Comparison of ENCODE assay signal across 14 cellular contexts in the genomic region with DNA sequence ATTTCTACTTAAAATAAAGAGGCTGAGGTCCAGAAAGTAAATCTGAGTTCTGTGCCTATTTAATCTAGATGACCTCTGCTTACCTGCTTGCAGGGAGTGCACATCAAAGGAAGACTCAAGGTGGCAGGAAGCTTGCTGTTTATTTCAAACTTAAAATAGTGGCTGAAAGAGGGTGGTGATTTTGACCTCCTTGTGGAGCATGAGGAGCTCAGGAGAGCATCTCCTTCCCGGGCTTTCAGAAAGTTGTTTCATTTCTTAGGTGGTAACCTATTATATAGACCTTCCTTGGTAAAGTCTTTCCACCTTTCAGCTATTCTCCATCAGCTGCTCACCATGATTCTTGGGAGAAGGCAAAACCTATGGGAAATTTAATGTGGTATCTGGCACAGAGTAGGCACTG. TPM values are rescaled to one million over a fixed set of nuclear protein-coding genes. Genes with fewer than 3 reads are reported as not detected.
DNase-seq lines count a peak whose midpoint lies in the region; ATAC-seq and TF ChIP-seq lines count a peak whose summit lies in the region.
"Had no signal": no experiment of that assay in that cellular context is flagged by ENCODE, and none has a peak within 500 bp of the region (broad histone marks: within the 10 kb centered on the region; RNA-seq: fewer than 3 reads in every experiment).

No MANE protein-coding gene starts in this region.

- ATAC-seq in HG02943 (IDR thresholded peaks at IDR 0.05; ENCODE audit: low read depth, unreplicated experiment) (peak; percentile 1), natural killer cell (no peak), HG03175 (IDR thresholded peaks at IDR 0.05; ENCODE audit: unreplicated experiment) (no peak)
- peak; percentile 13 for ATAC-seq in activated CD8-positive, alpha-beta T cell treated with anti-CD3 and anti-CD28 coated beads, Interleukin-2, amount 10 ng/mL, durations not matched to agents 7 days and 5 days

- intact Hi-C loops in natural killer cell (cut with micrococcal nuclease): no loop called here

- H3K27me3 Mint-ChIP-seq in T-helper 2 cell treated with Interferon-gamma antibody and Interleukin-4, amounts not matched to agents 5 μg/mL and 100 μg/mL, for 36 hours (ENCODE audit: low read depth): no peaks in the 10 kb centered on the region
- no peaks in the 10 kb centered on the region for H3K27me3 Mint-ChIP-seq in activated CD8-positive, alpha-beta T cell treated with anti-CD3 and anti-CD28 coated beads, Interleukin-2, amount 10 ng/mL, durations not matched to agents 7 days and 5 days (ENCODE audit: low read depth)
- H3K27me3 Mint-ChIP-seq in natural killer cell (ENCODE audit: low read depth in 2 of 2): no peaks in the 10 kb centered on the region
- H3K27me3 Mint-ChIP-seq: brain had no signal

- H3K4me1 ChIP-seq in tibial nerve: peaks cover 0 to 13% (median 7%) of the 10 kb centered on the region in 4 donors
- H3K4me1 ChIP-seq: esophagus muscularis mucosa, testis had no signal

- H3K27ac Mint-ChIP-seq in T-helper 2 cell treated with Interferon-gamma antibody and Interleukin-4, amounts not matched to agents 5 μg/mL and 100 μg/mL, for 36 hours: peak overlapping the region; percentile 88
- peak overlapping the region; percentile 83 for H3K27ac Mint-ChIP-seq in activated CD8-positive, alpha-beta T cell treated with anti-CD3 and anti-CD28 coated beads, Interleukin-2, amount 10 ng/mL, durations not matched to agents 7 days and 5 days
- peak overlapping the region; percentile 39 to 50 for H3K27ac Mint-ChIP-seq in natural killer cell
- H3K27ac Mint-ChIP-seq: brain had no signal

- no peak overlapping the region for H3K4me3 ChIP-seq in tibial nerve
- H3K4me3 ChIP-seq: esophagus muscularis mucosa, testis had no signal

- no peak for DNase-seq in T-helper 2 cell treated with Interferon-gamma antibody and Interleukin-4, amounts not matched to agents 5 μg/mL and 100 μg/mL, for 36 hours (ENCODE audit: low spot score)
- no peak for DNase-seq in T-helper 2 cell
- DNase-seq in activated CD8-positive, alpha-beta T cell treated with anti-CD3 and anti-CD28 coated beads, Interleukin-2, amount 10 ng/mL, durations not matched to agents 7 days and 5 days: no peak
- DNase-seq in natural killer cell: no peak
- no peak for DNase-seq in tibial nerve (ENCODE audit: low spot score in 2 of 2)
- DNase-seq in HPDE6-E6E7 (ENCODE audit: extremely low spot score): no peak
- DNase-seq: 8988T; NCI-H1694; NK-92 treated with Interleukin-12 subunit alpha and Interleukin-12 subunit beta, amount 100 ng/mL, for 24 hours had no signal

- 83 to 90% methylated on average over 1 of the region's 1 CpG for WGBS in tibial nerve, 2 donors

- TF ChIP-seq CTCF in natural killer cell (IDR thresholded peaks at IDR 0.05): no peak
- TF ChIP-seq CTCF in tibial nerve (IDR thresholded peaks at IDR 0.05): no peak

- no peak for TF ChIP-seq POLR2A in tibial nerve (IDR thresholded peaks at IDR 0.05)

- peak overlapping the region; percentile 84 for H3K4me3 Mint-ChIP-seq in T-helper 2 cell treated with Interferon-gamma antibody and Interleukin-4, amounts not matched to agents 5 μg/mL and 100 μg/mL, for 36 hours
- H3K4me3 Mint-ChIP-seq in activated CD8-positive, alpha-beta T cell treated with anti-CD3 and anti-CD28 coated beads, Interleukin-2, amount 10 ng/mL, durations not matched to agents 7 days and 5 days: peak overlapping the region; percentile 76
- no peak overlapping the region for H3K4me3 Mint-ChIP-seq in natural killer cell
- H3K4me3 Mint-ChIP-seq: brain had no signal

- no peaks in the 10 kb centered on the region for H3K27me3 ChIP-seq in tibial nerve
- H3K27me3 ChIP-seq: esophagus muscularis mucosa, testis had no signal

- H3K27ac ChIP-seq in tibial nerve: peak overlapping the region in 1 of 4 donors; percentile 35
- H3K27ac ChIP-seq: esophagus muscularis mucosa, testis had no signal

- TF ChIP-seq EP300 in tibial nerve (IDR thresholded peaks at IDR 0.05): no peak

- CTCF ChIA-PET in activated CD8-positive, alpha-beta T cell treated with anti-CD3 and anti-CD28 coated beads, Interleukin-2, amount 10 ng/mL, durations not matched to agents 7 days and 5 days (lab: Charles Lee): interaction anchor here (0.7 to 3.0 kb wide), 6 partner anchors 18 to 387 kb away, joined by 3 to 25 read pairs (median 4); a partner anchor contains a TSS

- H3K36me3 Mint-ChIP-seq in T-helper 2 cell treated with Interferon-gamma antibody and Interleukin-4, amounts not matched to agents 5 μg/mL and 100 μg/mL, for 36 hours (ENCODE audit: low read depth): peaks cover 5% of the 10 kb centered on the region
- peaks cover 7% of the 10 kb centered on the region for H3K36me3 Mint-ChIP-seq in activated CD8-positive, alpha-beta T cell treated with anti-CD3 and anti-CD28 coated beads, Interleukin-2, amount 10 ng/mL, durations not matched to agents 7 days and 5 days (ENCODE audit: low read depth)
- H3K36me3 Mint-ChIP-seq in natural killer cell: no peaks in the 10 kb centered on the region
- H3K36me3 Mint-ChIP-seq: brain had no signal

- H3K9me3 ChIP-seq in tibial nerve: no peaks in the 10 kb centered on the region
- H3K9me3 ChIP-seq: esophagus muscularis mucosa, testis had no signal

- no peaks in the 10 kb centered on the region for H3K9me3 Mint-ChIP-seq in T-helper 2 cell treated with Interferon-gamma antibody and Interleukin-4, amounts not matched to agents 5 μg/mL and 100 μg/mL, for 36 hours
- H3K9me3 Mint-ChIP-seq in activated CD8-positive, alpha-beta T cell treated with anti-CD3 and anti-CD28 coated beads, Interleukin-2, amount 10 ng/mL, durations not matched to agents 7 days and 5 days (ENCODE audit: insufficient read depth): no peaks in the 10 kb centered on the region
- H3K9me3 Mint-ChIP-seq in natural killer cell: no peaks in the 10 kb centered on the region

- H3K36me3 ChIP-seq in tibial nerve: no peaks in the 10 kb centered on the region
- H3K36me3 ChIP-seq: esophagus muscularis mucosa had no signal

- POLR2A ChIA-PET in activated CD8-positive, alpha-beta T cell treated with anti-CD3 and anti-CD28 coated beads, Interleukin-2, amount 10 ng/mL, durations not matched to agents 7 days and 5 days (lab: Charles Lee): interaction anchor here (0.6 to 1.0 kb wide), 2 partner anchors 15 to 410 kb away, joined by 3 to 6 read pairs; no protein-coding TSS in a partner anchor

- peaks cover 81% of the 10 kb centered on the region for H3K4me1 Mint-ChIP-seq in T-helper 2 cell treated with Interferon-gamma antibody and Interleukin-4, amounts not matched to agents 5 μg/mL and 100 μg/mL, for 36 hours (ENCODE audit: low read depth)
- peaks cover 70% of the 10 kb centered on the region for H3K4me1 Mint-ChIP-seq in activated CD8-positive, alpha-beta T cell treated with anti-CD3 and anti-CD28 coated beads, Interleukin-2, amount 10 ng/mL, durations not matched to agents 7 days and 5 days (ENCODE audit: low read depth)
- H3K4me1 Mint-ChIP-seq in natural killer cell: peaks cover 9 to 18% of the 10 kb centered on the region in 2 donors

RNA-seq across cellular contexts. Expression of a gene that starts 0.5 kb away (rescaled TPM):
- total RNA-seq in activated CD8-positive, alpha-beta T cell treated with anti-CD3 and anti-CD28 coated beads, Interleukin-2, amount 10 ng/mL, durations not matched to agents 7 days and 5 days: 1 to 10 TPM; 5.6 to 6.9 TPM
- 1 to 10 TPM in 2 of 3 donors, under 1 TPM in 1; 0.59 to 3.0 (median 1.1) TPM for total RNA-seq in natural killer cell
- 1 to 10 TPM in 1 of 4 donors, under 1 TPM in 1, not detected in 2; under 0.01 to 2.0 TPM for total RNA-seq in tibial nerve

RNA-seq across cellular contexts. Expression of a gene that starts 46.4 kb away (rescaled TPM):
- total RNA-seq in activated CD8-positive, alpha-beta T cell treated with anti-CD3 and anti-CD28 coated beads, Interleukin-2, amount 10 ng/mL, durations not matched to agents 7 days and 5 days: 1 to 10 TPM; 2.3 to 2.5 TPM
- total RNA-seq in natural killer cell: under 1 TPM in 2 of 3 donors, not detected in 1; 0.42 to 0.90 TPM
- total RNA-seq in tibial nerve: 1 to 10 TPM in 3 of 4 donors, under 1 TPM in 1; 0.98 to 8.5 (median 5.6) TPM

Comparison
In these comparisons a context has a peak if more than half of its experiments do, and no peak if none do; other contexts are left out.
1. ATAC-seq: peak in HG02943 (single experiment) and activated CD8-positive, alpha-beta T cell treated with anti-CD3 and anti-CD28 coated beads, Interleukin-2, amount 10 ng/mL, durations not matched to agents 7 days and 5 days (single experiment); none in natural killer cell (0 of 3) and HG03175 (single experiment).
2. Peak in every context shown above with its lines, with median percentiles within 50 percentile points of each other: H3K27ac Mint-ChIP-seq.